ENCODE assay signal across 17 cellular contexts in the genomic region with DNA sequence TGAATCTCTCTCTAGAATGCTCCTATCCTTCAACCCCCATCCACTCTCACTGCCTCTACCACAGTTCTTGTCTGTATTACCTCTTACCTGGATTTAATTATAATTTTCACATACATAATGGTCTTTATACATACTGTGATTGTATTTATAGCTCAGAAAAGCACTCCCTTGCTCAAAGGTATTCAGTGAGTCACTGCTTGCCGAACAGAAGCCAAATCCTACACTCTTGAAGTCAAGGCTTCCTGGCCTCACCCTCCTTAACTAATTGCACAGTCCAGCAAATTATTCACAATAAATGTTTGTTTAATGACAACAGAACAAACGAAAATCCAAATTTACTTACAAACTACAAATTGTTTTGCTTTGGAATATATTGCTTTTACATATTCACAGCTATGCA.
DNase-seq lines count a peak whose midpoint lies in the region; ATAC-seq, FAIRE-seq and TF ChIP-seq lines count a peak whose summit lies in the region.
"Had no signal": no experiment of that assay in that cellular context is flagged by ENCODE, and none has a peak within 500 bp of the region (broad histone marks: within the 10 kb centered on the region; RNA-seq: fewer than 3 reads in every experiment).

No MANE protein-coding gene starts in this region.

- H3K27me3 ChIP-seq in IMR-90 (ENCODE audit: control insufficient read depth, insufficient read depth, low read length) (no peaks in the 10 kb centered on the region), SK-N-SH (ENCODE audit: insufficient read depth) (no peaks in the 10 kb centered on the region), endothelial cell of umbilical vein (ENCODE audit: control insufficient read depth in 2 of 2, insufficient read depth in 2 of 2, low read length in 2 of 2) (no peaks in the 10 kb centered on the region)
- H3K27me3 ChIP-seq: BLaER1 had no signal

- in situ Hi-C loops in IMR-90 (cut with MboI; ENCODE audit: low sequenced_read_pairs) (no loop called here), GM13977 (cut with MboI; ENCODE audit: low pct_unique_long_range_greater_than_20kb, low sequenced_read_pairs, unreplicated experiment) (no loop called here)

- H2AK9ac ChIP-seq in IMR-90 (replicated peaks; ENCODE audit: low read depth, low read length, poor library complexity): no peak overlapping the region

- H3K9me1 ChIP-seq in IMR-90 (ENCODE audit: insufficient read depth, low read length): no peaks in the 10 kb centered on the region
- H3K9me1 ChIP-seq in endothelial cell of umbilical vein (replicated peaks; ENCODE audit: control insufficient read depth, extremely low read depth, insufficient read depth, low read length): no peaks in the 10 kb centered on the region

- H3K79me2 ChIP-seq in SK-N-SH (ENCODE audit: insufficient read depth): peaks cover 6% of the 10 kb centered on the region
- no peaks in the 10 kb centered on the region for H3K79me2 ChIP-seq in endothelial cell of umbilical vein (ENCODE audit: control insufficient read depth, insufficient read depth, low read length)

- H3K9me2 ChIP-seq in SK-N-SH: no peaks in the 10 kb centered on the region

- intact Hi-C loops in IMR-90 (cut with micrococcal nuclease): no loop called here
- intact Hi-C loops in endothelial cell of umbilical vein (cut with micrococcal nuclease): no loop called here
- intact Hi-C loops in mucosa of descending colon (cut with DNase I, micrococcal nuclease): no loop called here

- H2AK5ac ChIP-seq in IMR-90 (ENCODE audit: low read depth, low read length): no peak overlapping the region

- no peak overlapping the region for H2BK15ac ChIP-seq in IMR-90 (ENCODE audit: low read depth, low read length)

- no peak overlapping the region for H3K9ac ChIP-seq in IMR-90 (ENCODE audit: low read depth, low read length)
- no peak overlapping the region for H3K9ac ChIP-seq in SK-N-SH
- H3K9ac ChIP-seq in endothelial cell of umbilical vein (replicated peaks; ENCODE audit: extremely low read depth, insufficient read depth, low read length): no peak overlapping the region
- H3K9ac ChIP-seq: BLaER1 had no signal

- no peak for FAIRE-seq in endothelial cell of umbilical vein (lab: Jason Lieb, UNC)
- FAIRE-seq: GM12878 had no signal

- TF ChIP-seq EP300 in SK-N-SH (IDR thresholded peaks at IDR 0.05; ENCODE audit: borderline replicate concordance in 1 of 2, low read depth in 1 of 2, low read length in 1 of 2): no peak

- H3K9me3 ChIP-seq in IMR-90 (ENCODE audit: control insufficient read depth, insufficient read depth, low read length) (no peaks in the 10 kb centered on the region), SK-N-SH (no peaks in the 10 kb centered on the region), endothelial cell of umbilical vein (replicated peaks; ENCODE audit: control insufficient read depth, insufficient read depth, low read length) (no peaks in the 10 kb centered on the region), mucosa of descending colon (no peaks in the 10 kb centered on the region)
- H3K9me3 ChIP-seq: BLaER1, HAP-1 had no signal

- no peaks in the 10 kb centered on the region for H3F3A ChIP-seq in SK-N-SH (replicated peaks; ENCODE audit: insufficient read depth)

- H4K5ac ChIP-seq in IMR-90 (ENCODE audit: low read depth, low read length): no peak overlapping the region

- no peak overlapping the region for H3K56ac ChIP-seq in IMR-90 (ENCODE audit: extremely low read depth, insufficient read depth, low read length)

- no peak overlapping the region for H4K91ac ChIP-seq in IMR-90 (ENCODE audit: insufficient read depth, low read depth, low read length)

- dilution Hi-C loops in IMR-90 (cut with HindIII; ENCODE audit: low sequenced_read_pairs, unreplicated experiment) (no loop called here), endothelial cell of umbilical vein (cut with MboI; ENCODE audit: extremely low pct_ligation_motif_present, low sequenced_read_pairs) (no loop called here)

- H3K14ac ChIP-seq in IMR-90 (replicated peaks; ENCODE audit: low read depth, low read length): no peak overlapping the region

- H3K4me2 ChIP-seq in IMR-90 (ENCODE audit: low read depth, low read length) (no peak overlapping the region), SK-N-SH (no peak overlapping the region), endothelial cell of umbilical vein (ENCODE audit: insufficient read depth, low read length) (no peak overlapping the region)
- H3K4me2 ChIP-seq: BLaER1, PC-9 had no signal

- BruUV-seq in IMR-90 (replicated peaks; lab: Mats Ljungman, UMichigan) (no TSS peak), endothelial cell of umbilical vein (replicated peaks; lab: Mats Ljungman, UMichigan) (no TSS peak)

- H3K4me3 ChIP-seq in IMR-90 (ENCODE audit: insufficient read depth, low read depth, low read length): no peak overlapping the region
- no peak overlapping the region for H3K4me3 ChIP-seq in SK-N-SH (ENCODE audit: low read depth in 2 of 2, low read length in 1 of 2)
- H3K4me3 ChIP-seq in endothelial cell of umbilical vein (replicated peaks in 1 of 3; ENCODE audit: insufficient read depth in 1 of 3, low read depth in 1 of 3, low read length in 3 of 3): no peak overlapping the region
- no peak overlapping the region for H3K4me3 ChIP-seq in mucosa of descending colon
- H3K4me3 ChIP-seq: BLaER1, GM12878, HAP-1, PC-9, SK-N-MC had no signal

- H2BK20ac ChIP-seq in IMR-90 (ENCODE audit: low read depth, low read length): no peak overlapping the region

- DNase-seq in IMR-90 (peak; percentile 25), SK-N-SH (no peak), endothelial cell of umbilical vein (ENCODE audit: low read depth, low spot score) (peak; percentile 21), mucosa of descending colon (no peak), DMS153 (lab: John Stamatoyannopoulos, UW) (no peak), GM13977 (ENCODE audit: low spot score) (no peak)
- DNase-seq in activated CD8-positive, alpha-beta memory T cell treated with anti-CD3 and anti-CD28 coated beads, Interleukin-2, amount 50 U/mL, for 4 hours: no peak
- DNase-seq: NCI-H1436 treated with DMSO at 0.1 percent for 48 hours, NCI-H2227 treated with DMSO at 0.1 percent for 48 hours, NCI-H526, PC-9 had no signal

- no peak for ATAC-seq in IMR-90 (ENCODE audit: low read depth)
- ATAC-seq in mucosa of descending colon: peak; percentile 59
- no peak for ATAC-seq in HG03439 (IDR thresholded peaks at IDR 0.05; ENCODE audit: unreplicated experiment)
- ATAC-seq: GM12878, Right ventricle myocardium inferior had no signal

- H3K27ac ChIP-seq in IMR-90 (ENCODE audit: insufficient read depth, low read length): no peak overlapping the region
- H3K27ac ChIP-seq in SK-N-SH (ENCODE audit: low read depth in 2 of 2, low read length in 1 of 2): no peak overlapping the region; a peak in 1 of 4 replicates
- H3K27ac ChIP-seq in endothelial cell of umbilical vein (ENCODE audit: insufficient read depth, low read depth, low read length): no peak overlapping the region
- H3K27ac ChIP-seq: BLaER1, PC-9, SK-N-MC had no signal

- H3K36me3 ChIP-seq in IMR-90 (ENCODE audit: control insufficient read depth, insufficient read depth, low read length) (no peaks in the 10 kb centered on the region), SK-N-SH (replicated peaks in 1 of 2; ENCODE audit: control insufficient read depth in 1 of 2, insufficient read depth in 2 of 2, low read length in 1 of 2) (no peaks in the 10 kb centered on the region), endothelial cell of umbilical vein (ENCODE audit: control insufficient read depth in 2 of 2, extremely low read depth in 1 of 2, insufficient read depth in 2 of 2, low read length in 2 of 2) (no peaks in the 10 kb centered on the region), mucosa of descending colon (ENCODE audit: low read depth) (no peaks in the 10 kb centered on the region)
- H3K36me3 ChIP-seq: BLaER1, HAP-1 had no signal

- H3K4me1 ChIP-seq in IMR-90 (ENCODE audit: control insufficient read depth, insufficient read depth, low read length): no peaks in the 10 kb centered on the region
- no peaks in the 10 kb centered on the region; a peak in 2 of 4 replicates for H3K4me1 ChIP-seq in SK-N-SH (ENCODE audit: control insufficient read depth in 1 of 2, insufficient read depth in 2 of 2, low read depth in 1 of 2, low read length in 1 of 2)
- H3K4me1 ChIP-seq in endothelial cell of umbilical vein (ENCODE audit: control insufficient read depth, extremely low read depth, insufficient read depth, low read length): no peaks in the 10 kb centered on the region
- H3K4me1 ChIP-seq in mucosa of descending colon (ENCODE audit: low read depth): no peaks in the 10 kb centered on the region
- H3K4me1 ChIP-seq: BLaER1, HAP-1 had no signal

- TF ChIP-seq CTCF in IMR-90 (conservative IDR thresholded peaks at IDR 0.05; ENCODE audit: low read depth, low read length) (no peak), SK-N-SH (IDR thresholded peaks at IDR 0.05) (no peak), endothelial cell of umbilical vein (IDR thresholded peaks at IDR 0.05; ENCODE audit: extremely low read depth in 1 of 2, insufficient read depth in 1 of 2, low read depth in 1 of 2, low read length in 2 of 2) (no peak), mucosa of descending colon (IDR thresholded peaks at IDR 0.05) (no peak), GM13977 (IDR thresholded peaks at IDR 0.05; ENCODE audit: extremely low read depth, insufficient read depth, missing control alignments) (no peak)

- CTCF ChIA-PET in IMR-90 (lab: Yijun Ruan, JAX): no interaction called here
- CTCF ChIA-PET in SK-N-SH (lab: Yijun Ruan, JAX): interaction anchor here (0.8 kb wide), 1 partner anchor 40 kb away, joined by 3 read pairs; no protein-coding TSS in a partner anchor
- CTCF ChIA-PET in endothelial cell of umbilical vein (lab: Charles Lee): no interaction called here

- H2BK120ac ChIP-seq in IMR-90 (ENCODE audit: low read depth, low read length): no peak overlapping the region

- POLR2A ChIA-PET in IMR-90 (lab: Charles Lee; ENCODE audit: unreplicated experiment) (no interaction called here), SK-N-SH (lab: Yijun Ruan, JAX) (no interaction called here), endothelial cell of umbilical vein (lab: Charles Lee) (no interaction called here)

- no peak overlapping the region for H3K18ac ChIP-seq in IMR-90 (ENCODE audit: low read depth, low read length)

- no peak for TF ChIP-seq POLR2A in IMR-90 (IDR thresholded peaks at IDR 0.05; ENCODE audit: low read depth, low read length)
- TF ChIP-seq POLR2A in endothelial cell of umbilical vein (IDR thresholded peaks at IDR 0.05; ENCODE audit: low read depth, low read length): no peak

- H4K20me1 ChIP-seq in IMR-90 (ENCODE audit: insufficient read depth, low read length) (no peaks in the 10 kb centered on the region), SK-N-SH (ENCODE audit: insufficient read depth) (no peaks in the 10 kb centered on the region), endothelial cell of umbilical vein (replicated peaks; ENCODE audit: control insufficient read depth, extremely low read depth, insufficient read depth, low read length) (no peaks in the 10 kb centered on the region)
- H4K20me1 ChIP-seq: BLaER1 had no signal

- no peak overlapping the region for H2BK5ac ChIP-seq in IMR-90 (ENCODE audit: low read depth, low read length, poor library complexity, severe bottlenecking)

- H2AFZ ChIP-seq in IMR-90 (replicated peaks; ENCODE audit: low read length, poor library complexity) (no peak overlapping the region), SK-N-SH (ENCODE audit: low read depth) (no peak overlapping the region), endothelial cell of umbilical vein (ENCODE audit: low read depth, low read length) (no peak overlapping the region)
- H2AFZ ChIP-seq: PC-9 had no signal

- no peak overlapping the region for H4K8ac ChIP-seq in IMR-90 (ENCODE audit: low read depth in 2 of 2, low read length in 2 of 2)

- no peak for TF ChIP-seq RAD21 in IMR-90 (IDR thresholded peaks at IDR 0.05; ENCODE audit: low read length)
- TF ChIP-seq RAD21 in SK-N-SH (IDR thresholded peaks at IDR 0.05; ENCODE audit: low read length): no peak

- H3K23ac ChIP-seq in IMR-90 (ENCODE audit: low read depth, low read length): no peak overlapping the region

- no peaks in the 10 kb centered on the region for H3K79me1 ChIP-seq in IMR-90 (ENCODE audit: low read depth in 1 of 2, low read length in 2 of 2)

- WGBS in IMR-90 (ENCODE audit: extremely low coverage in 2 of 2, insufficient read length in 1 of 2), 2 experiments: no CpG with 5 or more reads among the region's 2 CpGs
- 23% methylated on average over 2 of the region's 2 CpGs for WGBS in SK-N-SH (ENCODE audit: low lambda C conversion rate)

- H3K4ac ChIP-seq in IMR-90 (ENCODE audit: low read depth, low read length): no peak overlapping the region

Comparison
In these comparisons a context has a peak if more than half of its experiments do, and no peak if none do; other contexts are left out.
1. DNase-seq: peak in IMR-90 (single experiment) and endothelial cell of umbilical vein (single experiment); none in SK-N-SH (single experiment), mucosa of descending colon (0 of 3), activated CD8-positive, alpha-beta memory T cell treated with anti-CD3 and anti-CD28 coated beads, Interleukin-2, amount 50 U/mL, for 4 hours (single experiment), DMS153 (single experiment) and GM13977 (single experiment).